ENCODE assay signal across 12 cellular contexts in the genomic region with DNA sequence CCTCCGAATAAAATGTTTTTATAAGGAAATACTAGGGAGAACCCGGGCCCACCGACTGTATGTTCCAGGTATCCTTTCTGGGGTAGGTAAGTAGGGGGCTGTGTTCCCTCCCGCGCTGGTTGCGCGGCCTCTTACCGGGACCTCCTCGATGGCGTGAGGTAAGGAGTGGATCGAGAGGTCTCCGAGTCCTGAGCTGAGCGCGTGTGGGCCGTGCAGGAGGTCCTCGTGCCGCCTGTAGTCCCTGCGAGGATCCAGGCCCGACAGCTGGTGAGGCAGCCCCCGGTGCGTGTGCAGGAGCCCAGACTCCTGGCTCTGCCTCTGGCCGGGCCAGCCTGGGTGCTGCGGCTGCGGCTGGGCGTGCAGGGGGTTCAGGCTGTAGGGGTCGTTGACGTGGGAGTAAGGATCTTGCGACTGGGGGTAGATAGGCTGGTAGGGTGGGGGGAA. TPM values are rescaled to one million over a fixed set of nuclear protein-coding genes. Genes with fewer than 3 reads are reported as not detected.
A peak's percentile ranks its signal among the peaks of the same experiment; 100 is the strongest.
DNase-seq lines count a peak whose midpoint lies in the region; ATAC-seq, FAIRE-seq and TF ChIP-seq lines count a peak whose summit lies in the region.
"Had no signal": no experiment of that assay in that cellular context is flagged by ENCODE, and none has a peak within 500 bp of the region (broad histone marks: within the 10 kb centered on the region; RNA-seq: fewer than 3 reads in every experiment).

No MANE protein-coding gene starts in this region.

- H3K9me3 ChIP-seq in A549 = no peaks in the 10 kb centered on the region
- H3K9me3 ChIP-seq: psoas muscle had no signal

- DNase-seq in A549 (ENCODE audit: low read depth in 1 of 2, low spot score in 1 of 2) (no peak), GM12865 (ENCODE audit: low read depth) (no peak), islet precursor cell (peak; percentile 58), NCI-H748 (lab: John Stamatoyannopoulos, UW; ENCODE audit: unreplicated experiment) (no peak), NCI-H345 (lab: John Stamatoyannopoulos, UW) (no peak)
- no peak for DNase-seq in stimulated activated CD4-positive, alpha-beta T cell treated with anti-CD3 and anti-CD28 coated beads, Interleukin-12 subunit alpha, Interleukin-12 subunit beta, amount 100 ng/mL, for 4 hours
- DNase-seq: left cardiac atrium, psoas muscle had no signal

- TF ChIP-seq POLR2A in A549 (IDR thresholded peaks at IDR 0.05; ENCODE audit: low read length) = no peak

- no peak for TF ChIP-seq RAD21 in A549 (conservative IDR thresholded peaks at IDR 0.05 in 1 of 2, IDR thresholded peaks at IDR 0.05 in 1 of 2)

- no peak for FAIRE-seq in A549 (lab: Jason Lieb, UNC)
- FAIRE-seq: D721Med had no signal

- TF ChIP-seq CTCF in A549 (IDR thresholded peaks at IDR 0.05) (no peak), GM12865 (IDR thresholded peaks at IDR 0.05; ENCODE audit: insufficient read depth, low read depth, low read length, missing control alignments) (no peak), VCaP (conservative IDR thresholded peaks at IDR 0.05) (no peak)

- H3K4me3 ChIP-seq in A549 = peak overlapping the region; percentile 52
- peak overlapping the region; percentile 32 for H3K4me3 ChIP-seq in GM12865 (ENCODE audit: low read depth, low read length)
- H3K4me3 ChIP-seq: HAP-1 had no signal

- H3K27ac ChIP-seq in A549 = peak overlapping the region; percentile 96 to 98
- peak overlapping the region; percentile 87 for H3K27ac ChIP-seq in VCaP
- H3K27ac ChIP-seq: psoas muscle had no signal

- no peak for TF ChIP-seq EP300 in A549 (IDR thresholded peaks at IDR 0.05)

- 2% methylated on average over 17 of the region's 28 CpGs for WGBS in A549 (ENCODE audit: missing lambda C conversion rate)

- ATAC-seq in A549 (no peak), HG02840 (IDR thresholded peaks at IDR 0.05; ENCODE audit: low FRiP score, unreplicated experiment) (no peak)
- ATAC-seq: left cardiac atrium, psoas muscle had no signal

- POLR2A ChIA-PET in A549 (lab: Yijun Ruan, JAX) = no interaction called here

- peaks cover 22% of the 10 kb centered on the region; the same call in 2 of the 3 replicates for H3K4me1 ChIP-seq in A549

- CTCF ChIA-PET in A549 (lab: Yijun Ruan, JAX) = interaction anchor here (1.5 to 1.6 kb wide), 2 partner anchors 12 to 1159 kb away, joined by 4 to 6 read pairs; no protein-coding TSS in a partner anchor

- H3K4me2 ChIP-seq in A549 = peak overlapping the region; percentile 88

TF ChIP-seq in A549, 52 proteins besides CTCF, POLR2A, EP300 and RAD21:
- no peak for TF ChIP-seq ESRRA (IDR thresholded peaks at IDR 0.05; ENCODE audit: borderline replicate concordance, low read length)
- no peak for TF ChIP-seq MYC (IDR thresholded peaks at IDR 0.05; ENCODE audit: borderline replicate concordance, low read length)
- TF ChIP-seq CBX2 (IDR thresholded peaks at IDR 0.05; ENCODE audit: borderline replicate concordance, low read depth) = no peak
- no peak for TF ChIP-seq PHF8 (IDR thresholded peaks at IDR 0.05; ENCODE audit: borderline replicate concordance, low read depth)
- no peak for TF ChIP-seq JUN (IDR thresholded peaks at IDR 0.05)
- no peak for TF ChIP-seq EHF (CRISPR knock-in tag; IDR thresholded peaks at IDR 0.05)
- TF ChIP-seq FOSB (CRISPR knock-in tag; IDR thresholded peaks at IDR 0.05) = no peak
- TF ChIP-seq RFX5 (IDR thresholded peaks at IDR 0.05) = no peak
- TF ChIP-seq, protein P1, sequence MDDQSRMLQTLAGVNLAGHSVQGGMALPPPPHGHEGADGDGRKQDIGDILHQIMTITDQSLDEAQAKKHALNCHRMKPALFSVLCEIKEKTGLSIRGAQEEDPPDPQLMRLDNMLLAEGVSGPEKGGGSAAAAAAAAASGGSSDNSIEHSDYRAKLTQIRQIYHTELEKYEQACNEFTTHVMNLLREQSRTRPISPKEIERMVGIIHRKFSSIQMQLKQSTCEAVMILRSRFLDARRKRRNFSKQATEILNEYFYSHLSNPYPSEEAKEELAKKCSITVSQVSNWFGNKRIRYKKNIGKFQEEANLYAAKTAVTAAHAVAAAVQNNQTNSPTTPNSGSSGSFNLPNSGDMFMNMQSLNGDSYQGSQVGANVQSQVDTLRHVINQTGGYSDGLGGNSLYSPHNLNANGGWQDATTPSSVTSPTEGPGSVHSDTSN (IDR thresholded peaks at IDR 0.05) = no peak
- TF ChIP-seq EHMT2 (IDR thresholded peaks at IDR 0.05; ENCODE audit: low read depth) = no peak
- TF ChIP-seq TFCP2L1 (CRISPR knock-in tag; IDR thresholded peaks at IDR 0.05) = no peak
- TF ChIP-seq, protein P2, sequence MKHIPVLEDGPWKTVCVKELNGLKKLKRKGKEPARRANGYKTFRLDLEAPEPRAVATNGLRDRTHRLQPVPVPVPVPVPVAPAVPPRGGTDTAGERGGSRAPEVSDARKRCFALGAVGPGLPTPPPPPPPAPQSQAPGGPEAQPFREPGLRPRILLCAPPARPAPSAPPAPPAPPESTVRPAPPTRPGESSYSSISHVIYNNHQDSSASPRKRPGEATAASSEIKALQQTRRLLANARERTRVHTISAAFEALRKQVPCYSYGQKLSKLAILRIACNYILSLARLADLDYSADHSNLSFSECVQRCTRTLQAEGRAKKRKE (CRISPR knock-in tag; IDR thresholded peaks at IDR 0.05; ENCODE audit: low read depth) = no peak
- no peak for TF ChIP-seq FOSL2 (IDR thresholded peaks at IDR 0.05)
- TF ChIP-seq FOSL2 (CRISPR knock-in tag; IDR thresholded peaks at IDR 0.05) = no peak
- no peak for TF ChIP-seq HOXB5 (CRISPR knock-in tag; IDR thresholded peaks at IDR 0.05)
- no peak for TF ChIP-seq CHD4 (IDR thresholded peaks at IDR 0.05; ENCODE audit: borderline replicate concordance)
TF ChIP-seq in A549: peak in this region for 0.

RNA-seq across cellular contexts. Expression of a gene that starts 5.1 kb away (rescaled TPM):
- polyA plus RNA-seq in A549 (2011; rRNA removed) = 10.8 and 13.1 TPM in 2 replicates
- 17.4 and 22.2 TPM in 2 replicates for polyA plus RNA-seq in A549 (2012; cell fraction: cytosol; rRNA removed)
- 21.1 and 32.8 TPM in 2 replicates for polyA plus RNA-seq in A549 (2012; cell fraction: nucleus; rRNA removed)
- polyA plus RNA-seq in A549 (2017; fragmentation: RNase III; extraction: RNeasy Plus Mini Kit Qiagen cat#74134 plus additional on column Dnase treatment) = 26.0 to 31.4 TPM (median 26.9 TPM) in 3 replicates
- 8.5 and 10.3 TPM in 2 replicates for polyA minus RNA-seq in A549 (2011; rRNA and poly(A)+ RNA removed)
